Comparison of ENCODE assay signal across 11 cellular contexts in genomic region chr1:223739366-223740057, GRCh38. TPM values are rescaled to one million over a fixed set of nuclear protein-coding genes. Genes with fewer than 3 reads are reported as not detected.
DNase-seq lines count a peak whose midpoint lies in the region; ATAC-seq, FAIRE-seq and TF ChIP-seq lines count a peak whose summit lies in the region.
"Had no signal": no experiment of that assay in that cellular context is flagged by ENCODE, and none has a peak within 500 bp of the region (broad histone marks: within the 10 kb centered on the region; RNA-seq: fewer than 3 reads in every experiment).

No MANE protein-coding gene starts in this region.

- H3K4me3 Mint-ChIP-seq in CD14-positive monocyte = no peak overlapping the region
- H3K4me3 Mint-ChIP-seq: memory B cell had no signal

- TF ChIP-seq CTCF in CD14-positive monocyte (IDR thresholded peaks at IDR 0.05) (no peak), brain microvascular endothelial cell (IDR thresholded peaks at IDR 0.05; ENCODE audit: low read depth, low read length, missing control alignments) (no peak), right atrium auricular region (IDR thresholded peaks at IDR 0.05) (no peak), psoas muscle (IDR thresholded peaks at IDR 0.05) (no peak), GM10248 (IDR thresholded peaks at IDR 0.05; ENCODE audit: control extremely low read depth, extremely low read depth, low read depth, missing control alignments) (no peak)

- peaks cover 48% of the 10 kb centered on the region for H3K36me3 ChIP-seq in brain microvascular endothelial cell (replicated peaks)
- no peaks in the 10 kb centered on the region for H3K36me3 ChIP-seq in right atrium auricular region
- H3K36me3 ChIP-seq in psoas muscle (ENCODE audit: insufficient read depth in 1 of 2, low read depth in 1 of 2) = peaks cover 0 to 16% of the 10 kb centered on the region in 2 donors

- H3K4me3 ChIP-seq in brain microvascular endothelial cell (ENCODE audit: low read depth, low read length) (no peak overlapping the region), right atrium auricular region (no peak overlapping the region), psoas muscle (no peak overlapping the region)

- H3K27me3 ChIP-seq in brain microvascular endothelial cell (replicated peaks) = no peaks in the 10 kb centered on the region
- no peaks in the 10 kb centered on the region for H3K27me3 ChIP-seq in right atrium auricular region
- H3K27me3 ChIP-seq in psoas muscle (ENCODE audit: insufficient read depth in 3 of 3, low read length in 2 of 3) = no peaks in the 10 kb centered on the region

- peaks cover 67 to 72% of the 10 kb centered on the region in 2 donors for H3K36me3 Mint-ChIP-seq in CD14-positive monocyte

- H3K4me1 ChIP-seq in right atrium auricular region = peaks cover 0 to 60% of the 10 kb centered on the region in 2 donors
- peaks cover 28% of the 10 kb centered on the region for H3K4me1 ChIP-seq in psoas muscle

- WGBS in psoas muscle, 3 donors = 20 to 23% (median 20%) methylated on average over 8 of the region's 8 CpGs

- no peak for FAIRE-seq in GM19239 (lab: Jason Lieb, UNC)

- in situ Hi-C loops in brain microvascular endothelial cell (cut with HindIII; ENCODE audit: low pct_ligation_motif_present, low sequenced_read_pairs) = no loop called here

- CTCF ChIA-PET in GM10248 (lab: Yijun Ruan, JAX) = interaction anchor here (1.4 to 9.8 kb wide), 3 partner anchors 11 to 44 kb away, joined by 3 to 68 read pairs (median 6); no protein-coding TSS in a partner anchor

- POLR2A ChIA-PET in GM10248 (lab: Yijun Ruan, JAX) = no interaction called here

- intact Hi-C loops in CD14-positive monocyte (cut with micrococcal nuclease) (no loop called here), psoas muscle (cut with DNase I) (no loop called here)

- H3K9me3 ChIP-seq in right atrium auricular region (no peaks in the 10 kb centered on the region), psoas muscle (no peaks in the 10 kb centered on the region)

- H3K27ac ChIP-seq in brain microvascular endothelial cell = peak overlapping the region; percentile 30
- peak overlapping the region; percentile 63 to 68 for H3K27ac ChIP-seq in right atrium auricular region
- H3K27ac ChIP-seq in psoas muscle = peak overlapping the region; percentile 78

- peak; percentile 41 to 82 (median 78) for ATAC-seq in psoas muscle

- no peak for DNase-seq in CD14-positive monocyte (ENCODE audit: low spot score)
- DNase-seq in brain microvascular endothelial cell = peak; percentile 20
- no peak for DNase-seq in right atrium auricular region (ENCODE audit: low spot score)
- no peak for DNase-seq in psoas muscle
- no peak for DNase-seq in SIG-M5 treated with dmso at 0.1 percent for 504 hours (lab: John Stamatoyannopoulos, UW; ENCODE audit: unreplicated experiment)
- no peak for DNase-seq in activated CD4-positive, CD25-positive, alpha-beta regulatory T cell treated with anti-CD3 and anti-CD28 coated beads, Interleukin-2, amount 50 U/mL, for 72 hours
- DNase-seq in GM19239 (ENCODE audit: insufficient read length, low spot score) = no peak
- no peak for DNase-seq in GM10248 (ENCODE audit: extremely low spot score)
- DNase-seq: H7, NCI-H526 had no signal

- H3K9me3 Mint-ChIP-seq in CD14-positive monocyte = no peaks in the 10 kb centered on the region
- H3K9me3 Mint-ChIP-seq: memory B cell had no signal

- H3K27me3 Mint-ChIP-seq in CD14-positive monocyte (ENCODE audit: low read depth in 3 of 3) = peaks cover 0 to under 1% (median 0%) of the 10 kb centered on the region in 3 donors
- H3K27me3 Mint-ChIP-seq: memory B cell had no signal

- no peaks in the 10 kb centered on the region for H3K4me1 Mint-ChIP-seq in CD14-positive monocyte

- peak overlapping the region in 5 of 7 donors; percentile 8 to 86 (median 28) for H3K27ac Mint-ChIP-seq in CD14-positive monocyte
- H3K27ac Mint-ChIP-seq: memory B cell had no signal

RNA-seq across cellular contexts. Expression of gene CAPN2, which starts 27.2 kb away (rescaled TPM):
- polyA plus RNA-seq in CD14-positive monocyte (100 to 1,000 TPM; 127 to 182 TPM), psoas muscle (100 to 1,000 TPM in 1 of 3 donors, 10 to 100 TPM in 2; 47.6 to 157 (median 73.2) TPM)
- total RNA-seq in right atrium auricular region (10 to 100 TPM; 61.4 to 72.3 TPM), psoas muscle (100 to 1,000 TPM in 3 of 4 donors, 10 to 100 TPM in 1; 77.1 to 151 (median 105) TPM)
